Comparison of ENCODE assay signal across 19 cellular contexts in genomic region chr13:68749801-68750200, GRCh38.
DNase-seq lines count a peak whose midpoint lies in the region; ATAC-seq, FAIRE-seq and TF ChIP-seq lines count a peak whose summit lies in the region.
"Had no signal": no experiment of that assay in that cellular context is flagged by ENCODE, and none has a peak within 500 bp of the region (broad histone marks: within the 10 kb centered on the region; RNA-seq: fewer than 3 reads in every experiment).

No MANE protein-coding gene starts in this region.

- H3K79me2 ChIP-seq in Karpas-422 (ENCODE audit: low read length) (no peaks in the 10 kb centered on the region), H1 (ENCODE audit: control insufficient read depth in 1 of 2, insufficient read depth in 2 of 2, low read length in 2 of 2) (no peaks in the 10 kb centered on the region)

- no peak overlapping the region for H3K14ac ChIP-seq in H1 (ENCODE audit: insufficient read length)

- POLR2A ChIA-PET in H1 (lab: Charles Lee; ENCODE audit: partially characterized antibody) = no interaction called here

- H2AFZ ChIP-seq in Karpas-422 (ENCODE audit: low read length) (peak overlapping the region; percentile 77), H1 (ENCODE audit: low read length) (0 out of 2 replicates have a peak overlapping the region, but pooled peaks have one; percentile 2)

- H3K4ac ChIP-seq in H1 (replicated peaks; ENCODE audit: insufficient read length, low read depth, low read length) = no peak overlapping the region

- H3K27me3 ChIP-seq in Karpas-422 (ENCODE audit: low read length) = no peaks in the 10 kb centered on the region
- H3K27me3 ChIP-seq in H1 (replicated peaks in 1 of 4; ENCODE audit: control insufficient read depth in 3 of 4, extremely low read depth in 1 of 4, insufficient read depth in 3 of 4, low read length in 3 of 4) = no peaks in the 10 kb centered on the region

- H3K4me1 ChIP-seq in Karpas-422 (ENCODE audit: low read length) = no peaks in the 10 kb centered on the region
- H3K4me1 ChIP-seq in H1 (replicated peaks in 1 of 4; ENCODE audit: control insufficient read depth in 3 of 4, insufficient read depth in 4 of 4, low read length in 3 of 4) = no peaks in the 10 kb centered on the region

- no peak overlapping the region for H2BK12ac ChIP-seq in H1 (ENCODE audit: low read depth, low read length)

- no peak overlapping the region for H3K56ac ChIP-seq in H1 (replicated peaks; ENCODE audit: insufficient read length, low read depth, low read length)

- CTCF ChIA-PET in H1 (lab: Charles Lee; ENCODE audit: partially characterized antibody) = no interaction called here

- H2BK5ac ChIP-seq in H1 (ENCODE audit: low read depth, low read length) = no peak overlapping the region

- H3K79me1 ChIP-seq in H1 (ENCODE audit: low read depth, low read length) = no peaks in the 10 kb centered on the region

- H3K9ac ChIP-seq in Karpas-422 (ENCODE audit: low read length) (no peak overlapping the region), H1 (replicated peaks in 1 of 4; ENCODE audit: extremely low read depth in 1 of 4, low read depth in 3 of 4, low read length in 3 of 4) (no peak overlapping the region)

- H3K9me3 ChIP-seq in Karpas-422 (ENCODE audit: low read length) (no peaks in the 10 kb centered on the region), H1 (ENCODE audit: insufficient read depth in 2 of 2, low read depth in 1 of 2, low read length in 1 of 2) (no peaks in the 10 kb centered on the region)

- H3K18ac ChIP-seq in H1 (ENCODE audit: extremely low read depth, low read length) = no peak overlapping the region

- no peak overlapping the region for H4K5ac ChIP-seq in H1 (ENCODE audit: insufficient read length, low read depth, low read length)

- no peak overlapping the region for H2BK15ac ChIP-seq in H1 (ENCODE audit: low read length)

- H3K9me2 ChIP-seq in Karpas-422 (replicated peaks; ENCODE audit: insufficient read depth, low read length) = no peaks in the 10 kb centered on the region; the same call in 1 of the 2 replicates

- H4K8ac ChIP-seq in H1 (ENCODE audit: extremely low read depth, insufficient read depth, low read length) = no peak overlapping the region

- no peak for FAIRE-seq in H1 (lab: Jason Lieb, UNC)
- FAIRE-seq: A204.1, HepG2, HTR-8/SVneo had no signal

- H2BK120ac ChIP-seq in H1 (replicated peaks; ENCODE audit: low read depth, low read length) = no peak overlapping the region

- no peak for TF ChIP-seq POLR2A in H1 (IDR thresholded peaks at IDR 0.05; ENCODE audit: control extremely low read depth in 1 of 2, low read depth in 2 of 2, low read length in 2 of 2)

- no peak overlapping the region for H2AK5ac ChIP-seq in H1 (ENCODE audit: low read depth, low read length)

- H3K27ac ChIP-seq in 22Rv1 (peak overlapping the region; percentile 9; the same call in 1 of the 2 replicates), Karpas-422 (ENCODE audit: low read length) (no peak overlapping the region), H1 (ENCODE audit: low read depth, low read length) (no peak overlapping the region)

- TF ChIP-seq CTCF in 22Rv1 (IDR thresholded peaks at IDR 0.05) = no peak
- no peak for TF ChIP-seq CTCF in H1 (IDR thresholded peaks at IDR 0.05; ENCODE audit: control extremely low read depth in 1 of 3, insufficient read depth in 1 of 3, low read depth in 1 of 3, low read length in 3 of 3)

- no peak overlapping the region for H2BK20ac ChIP-seq in H1 (ENCODE audit: low read length)

- H3K4me2 ChIP-seq in Karpas-422 (ENCODE audit: low read depth, low read length, poor library complexity, severe bottlenecking) = no peak overlapping the region
- no peak overlapping the region for H3K4me2 ChIP-seq in H1 (ENCODE audit: insufficient read depth in 1 of 2, low read depth in 2 of 2, low read length in 2 of 2)

- H3K23ac ChIP-seq in H1 (ENCODE audit: insufficient read length) = no peak overlapping the region

- H3K4me3 ChIP-seq in Karpas-422 (ENCODE audit: low read length) = no peak overlapping the region
- H3K4me3 ChIP-seq in H1 (ENCODE audit: extremely low read depth in 1 of 4, insufficient read depth in 2 of 4, low read depth in 3 of 4, low read length in 4 of 4) = no peak overlapping the region

- no peak overlapping the region for H4K91ac ChIP-seq in H1 (replicated peaks; ENCODE audit: insufficient read length, low read length)

- H4K20me1 ChIP-seq in Karpas-422 (ENCODE audit: insufficient read depth, low read depth, low read length) (no peaks in the 10 kb centered on the region), H1 (replicated peaks in 1 of 2; ENCODE audit: control insufficient read depth in 1 of 2, insufficient read depth in 2 of 2, low read length in 2 of 2) (no peaks in the 10 kb centered on the region)

- ATAC-seq in SK-N-SH treated with all-trans-retinoic acid at 6 μM for 48 hours (peak; percentile 26; the same call in 1 of the 3 replicates), HG02763 (IDR thresholded peaks at IDR 0.05; ENCODE audit: unreplicated experiment) (no peak), HG03196 (IDR thresholded peaks at IDR 0.05; ENCODE audit: unreplicated experiment) (no peak), GM18868 (IDR thresholded peaks at IDR 0.05; ENCODE audit: unreplicated experiment) (no peak)
- ATAC-seq: HepG2 had no signal

- H3K23me2 ChIP-seq in H1 (ENCODE audit: low read depth, low read length) = no peaks in the 10 kb centered on the region

- H3K36me3 ChIP-seq in Karpas-422 (ENCODE audit: insufficient read depth, low read length) = no peaks in the 10 kb centered on the region
- H3K36me3 ChIP-seq in H1 (ENCODE audit: control insufficient read depth in 2 of 4, insufficient read depth in 4 of 4, low read length in 3 of 4) = no peaks in the 10 kb centered on the region

- no peak for TF ChIP-seq EP300 in H1 (IDR thresholded peaks at IDR 0.05; ENCODE audit: borderline replicate concordance in 1 of 2, low read depth in 2 of 2, low read length in 2 of 2)

- DNase-seq in Karpas-422 = no peak
- DNase-seq in H1 (ENCODE audit: low read depth in 1 of 2, low spot score in 2 of 2) = no peak
- no peak for DNase-seq in NCI-H2227 treated with DMSO at 0.1 percent for 48 hours (lab: John Stamatoyannopoulos, UW)
- DNase-seq: C1 segment of cervical spinal cord; Calu3; CD4-positive, alpha-beta T cell; DMS 273 treated with DMSO at 0.1 percent for 48 hours; DMS79 treated with DMSO at 0.1 percent for 48 hours; EL; GDM1; H9 had no signal

- no peak for TF ChIP-seq RAD21 in H1 (IDR thresholded peaks at IDR 0.05 in 1 of 2, conservative IDR thresholded peaks at IDR 0.05 in 1 of 2; ENCODE audit: low read depth in 2 of 2, low read length in 2 of 2)

TF ChIP-seq in SK-N-SH treated with all-trans-retinoic acid at 6 μM for 48 hours, 23 proteins besides CTCF, POLR2A, EP300 and RAD21:
- TF ChIP-seq ZNF8 (CRISPR knock-in tag; IDR thresholded peaks at IDR 0.05) = no peak
- peak; percentile 91 for TF ChIP-seq ISL1 (CRISPR knock-in tag; IDR thresholded peaks at IDR 0.05)

TF ChIP-seq in H1, 55 proteins besides CTCF, POLR2A, EP300 and RAD21:
- TF ChIP-seq BACH1 (IDR thresholded peaks at IDR 0.05; ENCODE audit: low read length) (no peak), RBBP5 (IDR thresholded peaks at IDR 0.05; ENCODE audit: borderline replicate concordance, low read depth, low read length) (no peak)
